In the genomic region with DNA sequence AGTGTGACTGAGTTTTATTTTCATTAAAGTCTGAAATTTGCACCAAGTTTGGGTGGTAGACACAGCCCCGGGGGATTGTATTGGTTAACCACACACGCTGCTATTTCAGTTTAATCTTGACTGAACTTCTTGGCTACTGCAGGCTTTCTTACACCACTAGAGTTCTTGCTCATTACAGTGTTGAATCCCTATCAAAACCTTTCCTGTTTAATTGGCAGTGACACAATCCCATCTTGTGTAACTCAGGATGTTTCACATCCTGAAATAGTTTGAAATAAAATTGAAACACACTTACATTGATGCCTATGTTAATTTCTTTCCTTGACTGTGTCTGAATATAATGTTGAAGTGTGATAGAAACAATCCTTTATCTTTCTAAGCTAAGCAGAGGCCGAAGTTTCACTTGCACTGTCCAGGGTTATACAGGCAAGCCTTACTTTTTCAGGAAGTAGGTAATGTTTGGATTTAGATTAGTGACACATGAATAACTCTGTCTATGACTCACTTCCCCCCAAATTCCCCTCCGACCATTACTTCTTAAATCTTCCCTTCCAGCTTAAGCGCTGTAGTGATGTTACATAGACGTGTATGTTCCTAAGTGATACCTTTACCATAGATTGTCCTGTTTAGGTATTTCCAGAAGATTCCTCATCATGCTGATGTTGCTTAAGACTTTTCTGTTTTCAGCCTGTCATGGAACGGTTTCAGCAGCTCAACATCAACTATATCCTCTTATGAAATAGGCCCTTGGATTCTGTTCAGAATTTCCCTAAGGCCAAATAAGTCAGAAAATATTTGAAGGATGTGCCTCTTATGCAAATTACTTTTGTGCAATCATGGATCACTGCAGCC, we compare ENCODE assay signal across 8 cellular contexts. TPM values are rescaled to one million over a fixed set of nuclear protein-coding genes. Genes with fewer than 3 reads are reported as not detected.
DNase-seq lines count a peak whose midpoint lies in the region; ATAC-seq and TF ChIP-seq lines count a peak whose summit lies in the region.

No MANE protein-coding gene starts in this region.

- H3K36me3 ChIP-seq in esophagus muscularis mucosa = no peaks in the 10 kb centered on the region

- no peaks in the 10 kb centered on the region for H3K27me3 ChIP-seq in esophagus muscularis mucosa

- no peak for TF ChIP-seq POLR2A in esophagus muscularis mucosa (IDR thresholded peaks at IDR 0.05; ENCODE audit: low read depth)

- H3K4me3 ChIP-seq in AG04449 (ENCODE audit: low read depth, low read length) (peak overlapping the region; percentile 26; the same call in 1 of the 2 replicates), esophagus muscularis mucosa (no peak overlapping the region)

- TF ChIP-seq EP300 in esophagus muscularis mucosa (IDR thresholded peaks at IDR 0.05) = no peak

- peaks cover 28 to 54% (median 50%) of the 10 kb centered on the region in 4 donors for H3K4me1 ChIP-seq in esophagus muscularis mucosa

- H3K27ac ChIP-seq in esophagus muscularis mucosa (replicated peaks in 1 of 4) = peak overlapping the region; percentile 62 to 79 (median 68)

- TF ChIP-seq CTCF in AG04449 (IDR thresholded peaks at IDR 0.05; ENCODE audit: insufficient read depth, low read length, missing control alignments) (no peak), esophagus muscularis mucosa (IDR thresholded peaks at IDR 0.05) (no peak), progenitor cell of endocrine pancreas (IDR thresholded peaks at IDR 0.05; ENCODE audit: unreplicated experiment) (no peak)

- peak overlapping the region; percentile 43 for H3K27ac Mint-ChIP-seq in progenitor cell of endocrine pancreas

- ATAC-seq in GM19023 (IDR thresholded peaks at IDR 0.05; ENCODE audit: unreplicated experiment) = peak; percentile 69
- peak; percentile 68 for ATAC-seq in HG03159 (IDR thresholded peaks at IDR 0.05; ENCODE audit: unreplicated experiment)

- no peaks in the 10 kb centered on the region for H3K36me3 Mint-ChIP-seq in progenitor cell of endocrine pancreas (ENCODE audit: insufficient read depth)

- no peaks in the 10 kb centered on the region for H3K9me3 Mint-ChIP-seq in progenitor cell of endocrine pancreas (ENCODE audit: low read depth)

- CTCF ChIA-PET in AG04449 (lab: Yijun Ruan, JAX) = interaction anchor here (1.1 to 5.2 kb wide), 12 partner anchors 8 to 228 kb away, joined by 3 to 32 read pairs (median 4); a partner anchor contains a TSS

- DNase-seq in AG04449 (ENCODE audit: low read depth, low spot score) (peak; percentile 78), SKM-1 treated with dmso at 0.1 percent for 144 hours (lab: John Stamatoyannopoulos, UW; ENCODE audit: unreplicated experiment) (peak; percentile 93), esophagus muscularis mucosa (ENCODE audit: extremely low spot score) (no peak), progenitor cell of endocrine pancreas (ENCODE audit: low spot score, unreplicated experiment) (no peak), UCSD-AML1 (lab: John Stamatoyannopoulos, UW; ENCODE audit: unreplicated experiment) (no peak), DMS79 treated with DMSO at 0.1 percent for 48 hours (lab: John Stamatoyannopoulos, UW) (no peak)

- H3K27me3 Mint-ChIP-seq in progenitor cell of endocrine pancreas = no peaks in the 10 kb centered on the region

- intact Hi-C loops in esophagus muscularis mucosa (cut with DNase I) = no loop called here

- no peak overlapping the region for H3K4me3 Mint-ChIP-seq in progenitor cell of endocrine pancreas (ENCODE audit: low read depth)

- 40% methylated on average over 7 of the region's 7 CpGs for WGBS in esophagus muscularis mucosa

- H3K9me3 ChIP-seq in esophagus muscularis mucosa = no peaks in the 10 kb centered on the region

- no peaks in the 10 kb centered on the region for H3K4me1 Mint-ChIP-seq in progenitor cell of endocrine pancreas (ENCODE audit: low read depth)

- POLR2A ChIA-PET in AG04449 (lab: Yijun Ruan, JAX) = interaction anchor here (1.0 to 2.1 kb wide), 6 partner anchors 10 to 153 kb away, joined by 3 to 18 read pairs (median 5); a partner anchor contains a TSS

RNA-seq across cellular contexts. Expression of a gene that starts 16.8 kb away (rescaled TPM):
- total RNA-seq in esophagus muscularis mucosa (10 to 100 TPM; 20.6 to 50.4 (median 39.9) TPM), progenitor cell of endocrine pancreas (29.1 and 31.3 TPM in 2 replicates)

Comparison
In these comparisons a context has a peak if more than half of its experiments do, and no peak if none do; other contexts are left out.
1. DNase-seq: peak in AG04449 (single experiment) and SKM-1 treated with dmso at 0.1 percent for 144 hours (single experiment); none in esophagus muscularis mucosa (single experiment), progenitor cell of endocrine pancreas (single experiment), UCSD-AML1 (single experiment) and DMS79 treated with DMSO at 0.1 percent for 48 hours (single experiment).